In the genomic region with DNA sequence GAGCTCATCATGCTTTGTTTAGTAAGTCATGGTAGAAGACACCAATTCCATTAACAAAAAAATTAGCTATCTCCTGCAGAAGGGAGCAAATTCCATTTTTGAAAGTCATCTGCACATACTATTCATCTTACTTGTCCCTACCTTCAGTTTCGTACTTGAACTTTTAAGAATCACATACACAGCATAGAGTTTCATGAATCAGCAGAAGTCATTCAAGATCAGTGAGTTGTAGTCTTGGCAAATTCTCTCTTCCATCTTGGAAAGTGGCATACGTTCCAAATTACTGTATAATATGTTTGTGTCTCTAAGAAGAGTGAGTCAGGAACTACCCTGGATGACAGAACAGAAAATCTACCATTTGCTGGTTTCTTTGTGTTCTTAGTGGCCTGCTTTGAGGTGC, we compare ENCODE assay signal across 1 cellular context.
TF ChIP-seq lines count a peak whose summit lies in the region.

No MANE protein-coding gene starts in this region.

TF ChIP-seq in IMR-90, 13 proteins besides CTCF, POLR2A, EP300 and RAD21:
- TF ChIP-seq NFE2L2 (IDR thresholded peaks at IDR 0.05; ENCODE audit: low read depth, low read length) (peak; percentile 31; the same call in 1 of the 2 replicates), SMC3 (IDR thresholded peaks at IDR 0.05; ENCODE audit: low read depth, low read length) (no peak), RFX5 (IDR thresholded peaks at IDR 0.05; ENCODE audit: low read depth, low read length) (no peak), MAFK (IDR thresholded peaks at IDR 0.05; ENCODE audit: low read depth, low read length) (peak; percentile 67), CEBPB (IDR thresholded peaks at IDR 0.05; ENCODE audit: low read depth, low read length) (no peak), CHD1 (IDR thresholded peaks at IDR 0.05; ENCODE audit: low read depth, low read length) (no peak), MXI1 (IDR thresholded peaks at IDR 0.05; ENCODE audit: borderline replicate concordance, low read depth, low read length) (no peak), BHLHE40 (IDR thresholded peaks at IDR 0.05; ENCODE audit: low read depth, low read length) (no peak), FOS (IDR thresholded peaks at IDR 0.05; ENCODE audit: low read depth, low read length) (no peak), RCOR1 (IDR thresholded peaks at IDR 0.05; ENCODE audit: insufficient replicate concordance, low read length) (no peak)
- TF ChIP-seq, protein P1, sequence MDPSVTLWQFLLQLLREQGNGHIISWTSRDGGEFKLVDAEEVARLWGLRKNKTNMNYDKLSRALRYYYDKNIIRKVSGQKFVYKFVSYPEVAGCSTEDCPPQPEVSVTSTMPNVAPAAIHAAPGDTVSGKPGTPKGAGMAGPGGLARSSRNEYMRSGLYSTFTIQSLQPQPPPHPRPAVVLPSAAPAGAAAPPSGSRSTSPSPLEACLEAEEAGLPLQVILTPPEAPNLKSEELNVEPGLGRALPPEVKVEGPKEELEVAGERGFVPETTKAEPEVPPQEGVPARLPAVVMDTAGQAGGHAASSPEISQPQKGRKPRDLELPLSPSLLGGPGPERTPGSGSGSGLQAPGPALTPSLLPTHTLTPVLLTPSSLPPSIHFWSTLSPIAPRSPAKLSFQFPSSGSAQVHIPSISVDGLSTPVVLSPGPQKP (IDR thresholded peaks at IDR 0.05; ENCODE audit: borderline replicate concordance, low read depth, low read length), result no peak
- TF ChIP-seq, protein P2, sequence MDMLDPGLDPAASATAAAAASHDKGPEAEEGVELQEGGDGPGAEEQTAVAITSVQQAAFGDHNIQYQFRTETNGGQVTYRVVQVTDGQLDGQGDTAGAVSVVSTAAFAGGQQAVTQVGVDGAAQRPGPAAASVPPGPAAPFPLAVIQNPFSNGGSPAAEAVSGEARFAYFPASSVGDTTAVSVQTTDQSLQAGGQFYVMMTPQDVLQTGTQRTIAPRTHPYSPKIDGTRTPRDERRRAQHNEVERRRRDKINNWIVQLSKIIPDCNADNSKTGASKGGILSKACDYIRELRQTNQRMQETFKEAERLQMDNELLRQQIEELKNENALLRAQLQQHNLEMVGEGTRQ (IDR thresholded peaks at IDR 0.05; ENCODE audit: low read depth, low read length), result no peak
